ENCODE assay signal across 17 cellular contexts in the genomic region with DNA sequence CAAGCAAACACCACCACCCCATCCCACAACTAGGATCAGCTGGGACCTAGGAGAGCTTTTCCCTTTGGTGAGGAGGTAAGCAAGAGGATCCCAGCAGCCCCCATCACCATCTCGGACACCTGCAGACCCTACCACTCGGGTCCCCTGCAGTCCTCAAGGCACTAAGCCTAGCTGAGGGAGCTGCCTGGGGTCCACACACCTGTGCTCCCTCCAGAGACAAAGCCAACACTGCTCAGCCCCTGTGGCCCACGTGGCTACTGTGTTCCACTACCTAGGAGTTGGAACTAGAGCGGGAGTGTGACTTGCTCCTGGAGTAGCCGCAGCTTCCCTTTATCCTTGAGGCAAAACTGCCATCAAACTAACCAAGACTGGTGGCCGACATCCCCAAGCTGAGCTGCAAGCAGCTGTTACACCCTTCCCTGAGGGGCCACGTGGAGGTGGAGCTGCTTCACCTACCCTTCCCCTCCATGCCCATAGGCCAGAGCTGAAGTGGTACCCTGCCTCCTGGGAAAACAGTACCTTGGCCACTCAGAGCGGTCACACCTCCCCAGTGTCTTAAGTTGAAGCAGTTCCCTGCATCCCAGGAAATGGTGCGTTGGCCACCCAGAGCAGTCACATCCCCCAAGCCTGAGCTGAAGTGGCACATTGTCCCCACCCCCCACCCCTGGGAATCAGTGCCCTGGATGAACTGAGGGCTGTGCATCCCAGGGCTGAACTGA.
"Had no signal": no experiment of that assay in that cellular context is flagged by ENCODE, and none has a peak within 500 bp of the region (broad histone marks: within the 10 kb centered on the region; RNA-seq: fewer than 3 reads in every experiment).

No MANE protein-coding gene starts in this region.

- H3K4me3 ChIP-seq: hepatocyte, psoas muscle, SK-N-MC, thyroid gland had no signal

- H3K4me2 ChIP-seq: hepatocyte had no signal

- H2AFZ ChIP-seq: hepatocyte had no signal

- H3K4me3 Mint-ChIP-seq: activated CD8-positive, alpha-beta T cell treated with anti-CD3 and anti-CD28 coated beads for 36 hours; activated naive CD4-positive, alpha-beta T cell treated with anti-CD3 and anti-CD28 coated beads, Interleukin-2, amount 50 U/mL, for 24 hours; activated T-helper 17 cell treated with anti-CD3 and anti-CD28 coated beads, Interleukin-2, amount 50 U/mL, for 72 hours; brain; naive thymus-derived CD4-positive, alpha-beta T cell; stimulated activated naive CD8-positive, alpha-beta T cell treated with anti-CD3 and anti-CD28 coated beads, Interleukin-15, amount 100 ng/mL, for 72 hours had no signal

- H3K9me3 ChIP-seq: thyroid gland had no signal

- H3K27me3 ChIP-seq: hepatocyte, thyroid gland had no signal

- H3K27ac ChIP-seq: hepatocyte, psoas muscle, SK-N-MC, thyroid gland had no signal

- ATAC-seq: activated CD4-positive, CD25-positive, alpha-beta regulatory T cell treated with anti-CD3 and anti-CD28 coated beads, Interleukin-2, amount 50 U/mL, for 24 hours; activated CD8-positive, alpha-beta T cell treated with anti-CD3 and anti-CD28 coated beads for 36 hours; activated T-helper 17 cell treated with anti-CD3 and anti-CD28 coated beads, Interleukin-2, amount 50 U/mL, for 72 hours; naive thymus-derived CD4-positive, alpha-beta T cell; psoas muscle; stimulated activated naive CD8-positive, alpha-beta T cell treated with anti-CD3 and anti-CD28 coated beads, Interleukin-15, amount 100 ng/mL, for 72 hours had no signal

- H3K4me1 Mint-ChIP-seq: activated naive CD4-positive, alpha-beta T cell treated with anti-CD3 and anti-CD28 coated beads, Interleukin-2, amount 50 U/mL, for 24 hours; activated T-helper 17 cell treated with anti-CD3 and anti-CD28 coated beads, Interleukin-2, amount 50 U/mL, for 72 hours; brain; naive thymus-derived CD4-positive, alpha-beta T cell; stimulated activated naive CD8-positive, alpha-beta T cell treated with anti-CD3 and anti-CD28 coated beads, Interleukin-15, amount 100 ng/mL, for 72 hours had no signal

- H3K4me1 ChIP-seq: psoas muscle, thyroid gland had no signal

- DNase-seq: activated CD8-positive, alpha-beta T cell treated with anti-CD3 and anti-CD28 coated beads for 36 hours; activated T-cell treated with anti-CD3 and anti-CD28 coated beads for 4 hours; amniotic stem cell; cerebellar nuclear complex; occipital lobe; psoas muscle; stimulated activated CD4-positive, alpha-beta T cell treated with anti-CD3 and anti-CD28 coated beads, Interleukin-15, amount 100 ng/mL, for 24 hours; stimulated activated CD4-positive, alpha-beta T cell treated with anti-CD3 and anti-CD28 coated beads, Interleukin-4, amount 100 ng/mL, for 4 hours; thyroid gland had no signal

- H3K36me3 ChIP-seq: thyroid gland had no signal

- H3K79me2 ChIP-seq: hepatocyte had no signal

- H3K27ac Mint-ChIP-seq: activated CD8-positive, alpha-beta T cell treated with anti-CD3 and anti-CD28 coated beads for 36 hours; activated naive CD4-positive, alpha-beta T cell treated with anti-CD3 and anti-CD28 coated beads, Interleukin-2, amount 50 U/mL, for 24 hours; activated T-helper 17 cell treated with anti-CD3 and anti-CD28 coated beads, Interleukin-2, amount 50 U/mL, for 72 hours; brain; naive thymus-derived CD4-positive, alpha-beta T cell; stimulated activated naive CD8-positive, alpha-beta T cell treated with anti-CD3 and anti-CD28 coated beads, Interleukin-15, amount 100 ng/mL, for 72 hours had no signal
